In genomic region chr10:86870679-86871078, GRCh38 we compare ENCODE assay signal across 15 cellular contexts.
DNase-seq lines count a peak whose midpoint lies in the region; ATAC-seq, FAIRE-seq and TF ChIP-seq lines count a peak whose summit lies in the region.
"Had no signal": no experiment of that assay in that cellular context is flagged by ENCODE, and none has a peak within 500 bp of the region (broad histone marks: within the 10 kb centered on the region; RNA-seq: fewer than 3 reads in every experiment).

No MANE protein-coding gene starts in this region.

- no peak overlapping the region for H3K4me3 ChIP-seq in A549
- no peak overlapping the region for H3K4me3 ChIP-seq in GM23338
- no peak overlapping the region for H3K4me3 ChIP-seq in K562

- peaks cover 68% of the 10 kb centered on the region for H3K4me1 Mint-ChIP-seq in GM23338
- H3K4me1 Mint-ChIP-seq in mesothelial cell of epicardium, result peaks cover 36% of the 10 kb centered on the region

- TF ChIP-seq RAD21 in A549 (conservative IDR thresholded peaks at IDR 0.05 in 1 of 2, IDR thresholded peaks at IDR 0.05 in 1 of 2), result no peak
- TF ChIP-seq RAD21 in K562 (CRISPR knock-in tag; conservative IDR thresholded peaks at IDR 0.05 in 1 of 2, IDR thresholded peaks at IDR 0.05 in 1 of 2), result no peak

- peak overlapping the region; percentile 58 for H3K27ac Mint-ChIP-seq in GM23338
- H3K27ac Mint-ChIP-seq in mesothelial cell of epicardium, result peak overlapping the region; percentile 19
- H3K27ac Mint-ChIP-seq: CD8-positive, alpha-beta T cell had no signal

- H3K9ac ChIP-seq in K562 (ENCODE audit: insufficient read depth in 1 of 2, low read depth in 2 of 2, low read length in 2 of 2), result no peak overlapping the region

- no peaks in the 10 kb centered on the region for H3K9me2 ChIP-seq in GM23338 (ENCODE audit: insufficient read depth)

- WGBS in A549 (ENCODE audit: missing lambda C conversion rate), result 75% methylated on average over 3 of the region's 3 CpGs
- WGBS in K562 (ENCODE audit: insufficient coverage, low coverage, missing lambda C conversion rate), result 57% methylated on average over 3 of the region's 3 CpGs

- no peaks in the 10 kb centered on the region for H3K9me1 ChIP-seq in K562 (ENCODE audit: control insufficient read depth, insufficient read depth, low read length)

- no peaks in the 10 kb centered on the region for H3K36me3 ChIP-seq in GM23338 (ENCODE audit: insufficient read depth)
- peaks cover 2% of the 10 kb centered on the region; the same call in 1 of the 3 replicates for H3K36me3 ChIP-seq in K562 (ENCODE audit: control insufficient read depth, insufficient read depth, low read length)

- peaks cover 3% of the 10 kb centered on the region; the same call in 1 of the 2 replicates for H3F3A ChIP-seq in GM23338 (replicated peaks; ENCODE audit: low read depth)

- no peak overlapping the region for H3K4me2 ChIP-seq in A549
- H3K4me2 ChIP-seq in GM23338, result peak overlapping the region; percentile 50; the same call in 1 of the 2 replicates
- H3K4me2 ChIP-seq in K562 (ENCODE audit: insufficient read depth, low read length), result no peak overlapping the region

- H3K79me2 ChIP-seq in GM23338 (replicated peaks; ENCODE audit: insufficient read depth) (peaks cover 76% of the 10 kb centered on the region), K562 (ENCODE audit: control insufficient read depth, insufficient read depth, low read length) (no peaks in the 10 kb centered on the region)

- H3K36me3 Mint-ChIP-seq in GM23338 (ENCODE audit: low read depth), result peaks cover 15% of the 10 kb centered on the region
- peaks cover 6% of the 10 kb centered on the region for H3K36me3 Mint-ChIP-seq in mesothelial cell of epicardium
- H3K36me3 Mint-ChIP-seq: CD8-positive, alpha-beta T cell had no signal

- intact Hi-C loops in K562 (cut with micrococcal nuclease) (no loop called here), cardiac septum (cut with DNase I) (loop anchor here (5.0 kb wide), 1 partner anchor 103 kb away; no protein-coding TSS in a partner anchor)

- H3K27me3 ChIP-seq in GM23338 (ENCODE audit: insufficient read depth) (no peaks in the 10 kb centered on the region), K562 (ENCODE audit: control insufficient read depth in 2 of 2, insufficient read depth in 2 of 2, low read length in 2 of 2) (no peaks in the 10 kb centered on the region)

- H2AFZ ChIP-seq in GM23338 (no peak overlapping the region), K562 (ENCODE audit: low read depth, low read length) (no peak overlapping the region)

- no peaks in the 10 kb centered on the region for H3K9me3 ChIP-seq in A549
- no peaks in the 10 kb centered on the region for H3K9me3 ChIP-seq in K562 (replicated peaks; ENCODE audit: control insufficient read depth, insufficient read depth, low read depth, low read length)

- DNase-seq in A549 (ENCODE audit: low read depth in 1 of 2, low spot score in 1 of 2), result no peak
- no peak for DNase-seq in GM23338 (ENCODE audit: low spot score)
- no peak for DNase-seq in K562 (ENCODE audit: extremely low read depth in 1 of 4, low spot score in 3 of 4)
- DNase-seq in mesothelial cell of epicardium (ENCODE audit: low spot score in 2 of 2, unreplicated experiment in 2 of 2), result no peak
- DNase-seq in cardiac septum (ENCODE audit: low spot score), result no peak
- no peak for DNase-seq in GDM1 (lab: John Stamatoyannopoulos, UW)
- DNase-seq: CD8-positive, alpha-beta T cell; MM.1S; NCI-H1105; NCI-H1930; NCI-H524 treated with DMSO at 0.1 percent for 48 hours; PC-3 had no signal

- ATAC-seq in A549, result no peak
- ATAC-seq in GM23338, result no peak
- no peak for ATAC-seq in K562
- no peak for ATAC-seq in GM19023 (IDR thresholded peaks at IDR 0.05; ENCODE audit: unreplicated experiment)
- no peak for ATAC-seq in HG03196 (IDR thresholded peaks at IDR 0.05; ENCODE audit: unreplicated experiment)
- ATAC-seq: CD8-positive, alpha-beta T cell; PC-3 had no signal

- TF ChIP-seq EP300 in A549 (IDR thresholded peaks at IDR 0.05) (no peak), K562 (IDR thresholded peaks at IDR 0.05; ENCODE audit: low read length) (no peak)

- TF ChIP-seq CTCF in A549 (IDR thresholded peaks at IDR 0.05) (no peak), GM23338 (conservative IDR thresholded peaks at IDR 0.05; ENCODE audit: low read depth in 2 of 2) (no peak), K562 (IDR thresholded peaks at IDR 0.05 in 2 of 3, conservative IDR thresholded peaks at IDR 0.05 in 1 of 3; ENCODE audit: insufficient read depth in 2 of 3, low read depth in 1 of 3, low read length in 3 of 3) (no peak), mesothelial cell of epicardium (IDR thresholded peaks at IDR 0.05; ENCODE audit: unreplicated experiment) (no peak)

- POLR2A ChIA-PET in A549 (lab: Yijun Ruan, JAX), result no interaction called here
- POLR2A ChIA-PET in K562 (lab: Yijun Ruan, JAX), result no interaction called here

- no TSS peak for BruUV-seq in K562 (replicated peaks; lab: Mats Ljungman, UMichigan)

- H3K27me3 Mint-ChIP-seq in GM23338 (ENCODE audit: insufficient read depth, low read depth, poor library complexity) (peaks cover 3% of the 10 kb centered on the region), mesothelial cell of epicardium (ENCODE audit: low read depth) (no peaks in the 10 kb centered on the region)

- CTCF ChIA-PET in A549 (lab: Yijun Ruan, JAX) (no interaction called here), K562 (lab: Yijun Ruan, JAX; ENCODE audit: low intra/inter-chr PET ratio) (no interaction called here)

- H3K4me3 Mint-ChIP-seq in GM23338 (no peak overlapping the region), mesothelial cell of epicardium (no peak overlapping the region)
- H3K4me3 Mint-ChIP-seq: CD8-positive, alpha-beta T cell had no signal

- TF ChIP-seq POLR2A in A549 (IDR thresholded peaks at IDR 0.05; ENCODE audit: low read length) (no peak), K562 (conservative IDR thresholded peaks at IDR 0.05) (no peak)

- H4K20me1 ChIP-seq in GM23338 (replicated peaks; ENCODE audit: insufficient read depth) (no peaks in the 10 kb centered on the region), K562 (replicated peaks; ENCODE audit: control insufficient read depth, insufficient read depth, low read length) (no peaks in the 10 kb centered on the region)

- in situ Hi-C loops in K562 (cut with MboI), result no loop called here

- H3K27ac ChIP-seq in A549 (no peak overlapping the region), GM23338 (ENCODE audit: low read depth) (peak overlapping the region; percentile 77), K562 (ENCODE audit: extremely low read depth, low read depth, low read length) (no peak overlapping the region)
- H3K27ac ChIP-seq: HL-60 had no signal

- no peaks in the 10 kb centered on the region for H3K9me3 Mint-ChIP-seq in GM23338
- H3K9me3 Mint-ChIP-seq in mesothelial cell of epicardium, result no peaks in the 10 kb centered on the region
- H3K9me3 Mint-ChIP-seq: CD8-positive, alpha-beta T cell had no signal

- FAIRE-seq in A549 (lab: Jason Lieb, UNC) (no peak), K562 (lab: Jason Lieb, UNC) (no peak)

- H3K4me1 ChIP-seq in A549 (peaks cover 22% of the 10 kb centered on the region; the same call in 2 of the 3 replicates), GM23338 (ENCODE audit: insufficient read depth) (peaks cover 65% of the 10 kb centered on the region), K562 (replicated peaks in 1 of 2; ENCODE audit: control insufficient read depth in 2 of 2, insufficient read depth in 2 of 2, low read length in 2 of 2) (no peaks in the 10 kb centered on the region; a peak in 1 of 5 replicates)

TF ChIP-seq in A549, 52 proteins besides CTCF, POLR2A, EP300 and RAD21:
- TF ChIP-seq ZFP36 (IDR thresholded peaks at IDR 0.05; ENCODE audit: borderline replicate concordance, partially characterized antibody), result no peak
- peak; percentile 74 for TF ChIP-seq MAFK (IDR thresholded peaks at IDR 0.05; ENCODE audit: partially characterized antibody)

TF ChIP-seq in GM23338, 12 proteins besides CTCF, POLR2A, EP300 and RAD21:
- TF ChIP-seq STAT1 (IDR thresholded peaks at IDR 0.05; ENCODE audit: unreplicated experiment) (no peak), POLR2AphosphoS5 (IDR thresholded peaks at IDR 0.05; ENCODE audit: low read depth) (no peak), EZH2phosphoT487 (IDR thresholded peaks at IDR 0.05; ENCODE audit: unreplicated experiment) (no peak)

TF ChIP-seq in K562, 482 proteins besides CTCF, POLR2A, EP300 and RAD21:
- TF ChIP-seq ETV6 (IDR thresholded peaks at IDR 0.05; ENCODE audit: borderline replicate concordance in 1 of 2, low read depth in 2 of 2, low read length in 1 of 2) (no peak), ETV6 (CRISPR knock-in tag; IDR thresholded peaks at IDR 0.05; ENCODE audit: borderline replicate concordance) (no peak), MAFG (tag; conservative IDR thresholded peaks at IDR 0.05) (peak; percentile 69), C11orf30 (IDR thresholded peaks at IDR 0.05; ENCODE audit: low read depth) (peak; percentile 73), ZNF316 (IDR thresholded peaks at IDR 0.05) (peak; percentile 87)

Comparison
In these comparisons a context has a peak if more than half of its experiments do, and no peak if none do; other contexts are left out.
1. Of the 35 proteins assayed by ChIP-seq in both K562 and A549: peak only in K562: none; only in A549: MAFK; in both: none; in neither: 34.